Comparison of ENCODE assay signal across 18 cellular contexts in genomic region chr11:73186886-73187285, GRCh38. TPM values are rescaled to one million over a fixed set of nuclear protein-coding genes. Genes with fewer than 3 reads are reported as not detected.
"Had no signal": no experiment of that assay in that cellular context is flagged by ENCODE, and none has a peak within 500 bp of the region (broad histone marks: within the 10 kb centered on the region; RNA-seq: fewer than 3 reads in every experiment).

No MANE protein-coding gene starts in this region.

- H3K36me3 ChIP-seq: brain microvascular endothelial cell, lower lobe of right lung, prostate gland, right lobe of liver had no signal

- ATAC-seq: left cardiac atrium; naive thymus-derived CD4-positive, alpha-beta T cell; right lobe of liver had no signal

- H3K4me3 ChIP-seq: lower lobe of right lung, prostate gland, right lobe of liver had no signal

- H3K4me1 ChIP-seq: prostate gland, right lobe of liver had no signal

- H3K9me3 ChIP-seq: lower lobe of right lung, prostate gland, right lobe of liver had no signal

- DNase-seq: activated CD4-positive, alpha-beta memory T cell treated with anti-CD3 and anti-CD28 coated beads for 36 hours; activated CD4-positive, alpha-beta T cell treated with anti-CD3 and anti-CD28 coated beads for 1 hour; activated naive CD4-positive, alpha-beta T cell treated with anti-CD3 and anti-CD28 coated beads, Interleukin-2, amount 50 U/mL, for 16 hours; amniotic stem cell; brain microvascular endothelial cell; cerebellar nuclear complex; endodermal cell; glutamatergic neuron; left cardiac atrium; lower lobe of right lung; naive thymus-derived CD4-positive, alpha-beta T cell; occipital lobe; stimulated activated CD4-positive, alpha-beta T cell treated with anti-CD3 and anti-CD28 coated beads, Interleukin-2, amount 100 ng/mL, for 24 hours; stimulated activated naive CD4-positive, alpha-beta T cell; SW 1271 had no signal

- H3K27me3 ChIP-seq: brain microvascular endothelial cell, right lobe of liver had no signal

- H3K27ac ChIP-seq: brain microvascular endothelial cell, lower lobe of right lung, right lobe of liver had no signal

RNA-seq across cellular contexts. Expression of gene P2RY2, which starts 31.2 kb away (rescaled TPM):
- total RNA-seq: activated CD4-positive, alpha-beta memory T cell treated with anti-CD3 and anti-CD28 coated beads for 36 hours; occipital lobe; temporal lobe had no signal
- polyA plus RNA-seq: naive thymus-derived CD4-positive, alpha-beta T cell had no signal
